ENCODE assay signal across 19 cellular contexts in the genomic region with DNA sequence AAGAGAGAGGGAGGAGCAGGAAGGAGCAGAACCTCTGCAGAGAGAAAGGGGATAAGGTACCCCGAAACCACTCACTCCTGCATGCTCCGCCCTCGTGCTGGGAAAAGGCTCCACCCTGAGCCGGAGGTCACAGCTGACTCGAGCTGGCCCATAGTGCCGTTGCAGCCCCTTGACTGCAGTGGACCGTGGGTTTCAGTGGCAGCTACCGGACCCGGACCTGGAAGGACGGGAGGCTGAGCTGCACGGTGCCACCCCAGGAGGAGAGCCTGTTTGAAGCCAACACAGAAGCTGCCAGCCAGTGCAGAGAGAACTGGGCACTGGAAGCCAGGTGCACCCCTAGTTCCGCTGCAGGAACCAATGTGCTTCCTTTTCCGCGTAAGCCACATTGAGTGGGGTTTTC.
"Had no signal": no experiment of that assay in that cellular context is flagged by ENCODE, and none has a peak within 500 bp of the region (broad histone marks: within the 10 kb centered on the region; RNA-seq: fewer than 3 reads in every experiment).

No MANE protein-coding gene starts in this region.

- H3K4me1 ChIP-seq: lower lobe of right lung, parathyroid adenoma, right atrium auricular region, stomach, testis, tibial artery had no signal

- H3K9me3 ChIP-seq: lower lobe of right lung, neutrophil, right atrium auricular region, stomach, testis, tibial artery had no signal

- H3K4me2 ChIP-seq: smooth muscle cell had no signal

- H3K9me3 Mint-ChIP-seq: natural killer cell; stimulated activated effector memory CD8-positive, alpha-beta T cell treated with anti-CD3 and anti-CD28 coated beads, Interleukin-12 subunit alpha, Interleukin-12 subunit beta, amount 100 ng/mL, for 72 hours; type B pancreatic cell had no signal

- H3K27ac ChIP-seq: dorsolateral prefrontal cortex, lower lobe of right lung, neutrophil, parathyroid adenoma, right atrium auricular region, stomach, testis, tibial artery had no signal

- H3K4me3 Mint-ChIP-seq: natural killer cell; stimulated activated effector memory CD8-positive, alpha-beta T cell treated with anti-CD3 and anti-CD28 coated beads, Interleukin-12 subunit alpha, Interleukin-12 subunit beta, amount 100 ng/mL, for 72 hours; type B pancreatic cell had no signal

- H3K4me1 Mint-ChIP-seq: natural killer cell; stimulated activated effector memory CD8-positive, alpha-beta T cell treated with anti-CD3 and anti-CD28 coated beads, Interleukin-12 subunit alpha, Interleukin-12 subunit beta, amount 100 ng/mL, for 72 hours had no signal

- ATAC-seq: left ventricle myocardium superior; lower lobe of right lung; natural killer cell; sciatic nerve; stimulated activated effector memory CD8-positive, alpha-beta T cell treated with anti-CD3 and anti-CD28 coated beads, Interleukin-12 subunit alpha, Interleukin-12 subunit beta, amount 100 ng/mL, for 72 hours had no signal

- H3K36me3 Mint-ChIP-seq: natural killer cell; stimulated activated effector memory CD8-positive, alpha-beta T cell treated with anti-CD3 and anti-CD28 coated beads, Interleukin-12 subunit alpha, Interleukin-12 subunit beta, amount 100 ng/mL, for 72 hours; type B pancreatic cell had no signal

- H3K79me2 ChIP-seq: parathyroid adenoma had no signal

- H3K4me3 ChIP-seq: dorsolateral prefrontal cortex, lower lobe of right lung, right atrium auricular region, smooth muscle cell, stomach, testis, tibial artery had no signal

- H3K9ac ChIP-seq: parathyroid adenoma had no signal

- H3K27ac Mint-ChIP-seq: natural killer cell; progenitor cell of endocrine pancreas; stimulated activated effector memory CD8-positive, alpha-beta T cell treated with anti-CD3 and anti-CD28 coated beads, Interleukin-12 subunit alpha, Interleukin-12 subunit beta, amount 100 ng/mL, for 72 hours; type B pancreatic cell had no signal

- H2AFZ ChIP-seq: parathyroid adenoma had no signal

- DNase-seq: dorsolateral prefrontal cortex; effector CD4-positive, alpha-beta T cell; left ventricle myocardium superior; lower lobe of right lung; natural killer cell; stimulated activated CD4-positive, alpha-beta T cell treated with anti-CD3 and anti-CD28 coated beads, Interleukin-2, amount 100 ng/mL, for 24 hours; stimulated activated CD4-positive, alpha-beta T cell treated with anti-CD3 and anti-CD28 coated beads, Interleukin-4, amount 100 ng/mL, for 24 hours; stimulated activated naive CD4-positive, alpha-beta T cell treated with Interleukin-2 at 50 U/mL for 16 hours; stomach; testis; tibial artery had no signal

- H3K36me3 ChIP-seq: lower lobe of right lung, neutrophil, right atrium auricular region, stomach, tibial artery had no signal

- H3K27me3 ChIP-seq: right atrium auricular region, testis had no signal
